In the genomic region with DNA sequence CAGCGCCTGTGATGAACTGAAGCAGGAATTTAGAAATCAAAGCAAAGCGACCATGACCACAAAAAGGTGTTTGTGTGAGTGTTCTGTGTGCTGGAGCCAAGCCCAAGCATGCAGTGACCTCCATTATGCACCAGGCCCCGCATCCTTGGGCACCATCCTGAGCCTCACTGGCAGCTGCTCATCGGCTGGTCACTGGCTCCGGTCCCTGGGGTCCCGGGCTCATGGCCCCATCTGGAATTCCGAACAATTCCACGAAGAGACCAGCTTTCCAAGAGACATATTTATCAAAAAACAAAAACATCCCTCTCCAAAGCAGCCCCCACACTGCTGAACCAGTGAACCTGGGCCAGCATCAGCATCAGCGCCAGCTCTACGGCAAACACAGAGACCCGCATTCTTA, we compare ENCODE assay signal across 19 cellular contexts. TPM values are rescaled to one million over a fixed set of nuclear protein-coding genes. Genes with fewer than 3 reads are reported as not detected.
DNase-seq lines count a peak whose midpoint lies in the region; ATAC-seq, FAIRE-seq and TF ChIP-seq lines count a peak whose summit lies in the region.
"Had no signal": no experiment of that assay in that cellular context is flagged by ENCODE, and none has a peak within 500 bp of the region (broad histone marks: within the 10 kb centered on the region; RNA-seq: fewer than 3 reads in every experiment).

No MANE protein-coding gene starts in this region.

- no peak overlapping the region for H3K4me3 ChIP-seq in heart left ventricle
- H3K4me3 ChIP-seq in heart right ventricle: no peak overlapping the region
- H3K4me3 ChIP-seq: BLaER1 treated with 17β-estradiol and CSF1 and Interleukin-3, amounts not matched to agents 10 nM and 100 nM had no signal

- ATAC-seq in heart left ventricle: no peak
- ATAC-seq in heart right ventricle: no peak
- no peak for ATAC-seq in left ventricle myocardium superior
- no peak for ATAC-seq in HG02642 (IDR thresholded peaks at IDR 0.05; ENCODE audit: poor library complexity, unreplicated experiment)
- no peak for ATAC-seq in GM21723 (IDR thresholded peaks at IDR 0.05; ENCODE audit: unreplicated experiment)
- ATAC-seq: HepG2 had no signal

- no peak for TF ChIP-seq CTCF in heart left ventricle (IDR thresholded peaks at IDR 0.05)
- no peak for TF ChIP-seq CTCF in heart right ventricle (IDR thresholded peaks at IDR 0.05)

- DNase-seq in heart left ventricle: peak in 3 of 5 donors; percentile 9 to 15 (median 9)
- no peak for DNase-seq in heart right ventricle
- peak; percentile 22 for DNase-seq in left ventricle myocardium superior
- peak; percentile 50 for DNase-seq in posterior vena cava (ENCODE audit: low spot score)
- no peak for DNase-seq in H54 (ENCODE audit: insufficient read length, low spot score)
- DNase-seq: ACHN; CD4-positive, alpha-beta T cell; DMS79 treated with DMSO at 0.1 percent for 48 hours; EL; HCEC 1CT; HFFc6 had no signal

- H3K27ac ChIP-seq in heart left ventricle (no peak overlapping the region), heart right ventricle (no peak overlapping the region)
- H3K27ac ChIP-seq: BLaER1 treated with 17β-estradiol and CSF1 and Interleukin-3, amounts not matched to agents 10 nM and 100 nM had no signal

- H3K27me3 ChIP-seq in heart left ventricle: peaks cover 0 to 6% (median 0%) of the 10 kb centered on the region in 9 donors
- peaks cover 0 to 15% (median 5%) of the 10 kb centered on the region in 7 donors for H3K27me3 ChIP-seq in heart right ventricle
- H3K27me3 ChIP-seq: BLaER1 treated with 17β-estradiol and CSF1 and Interleukin-3, amounts not matched to agents 10 nM and 100 nM had no signal

- H3K36me3 ChIP-seq in heart left ventricle (no peaks in the 10 kb centered on the region), heart right ventricle (no peaks in the 10 kb centered on the region)
- H3K36me3 ChIP-seq: BLaER1 treated with 17β-estradiol and CSF1 and Interleukin-3, amounts not matched to agents 10 nM and 100 nM had no signal

- intact Hi-C loops in heart left ventricle (cut with DNase I) (no loop called here), heart right ventricle (cut with DNase I) (no loop called here), left ventricle myocardium superior (cut with micrococcal nuclease) (no loop called here), posterior vena cava (cut with DNase I) (no loop called here)

- H3K4me1 ChIP-seq in heart left ventricle (no peaks in the 10 kb centered on the region), heart right ventricle (no peaks in the 10 kb centered on the region)

- FAIRE-seq in H54 (lab: Jason Lieb, UNC): no peak
- FAIRE-seq: G401.6, GM12892, H1, HepG2, HTR-8/SVneo had no signal

- H3K9me3 ChIP-seq in heart left ventricle (peaks cover 0 to 10% (median 0%) of the 10 kb centered on the region in 12 donors), heart right ventricle (peaks cover 0 to 11% (median 3%) of the 10 kb centered on the region in 11 donors)

- WGBS in heart left ventricle, 4 donors: 78 to 90% (median 82%) methylated on average over 11 of the region's 11 CpGs
- WGBS in heart right ventricle, 2 donors: 82 to 85% methylated on average over 11 of the region's 11 CpGs

- no peak for TF ChIP-seq POLR2A in heart left ventricle (IDR thresholded peaks at IDR 0.05)
- TF ChIP-seq POLR2A in H54 (IDR thresholded peaks at IDR 0.05; ENCODE audit: low read depth, low read length): no peak

RNA-seq across cellular contexts. Expression of a gene that starts 15.2 kb away (rescaled TPM):
- total RNA-seq in heart left ventricle: 1 to 10 TPM in 5 of 9 donors, under 1 TPM in 4; 0.48 to 2.8 (median 1.0) TPM
- under 1 TPM; 0.72 to 0.76 TPM for polyA plus RNA-seq in heart left ventricle
- 1 to 10 TPM in 6 of 10 donors, under 1 TPM in 4; 0.59 to 1.7 (median 1.0) TPM for total RNA-seq in heart right ventricle
- under 1 TPM; 0.23 to 0.73 TPM for polyA plus RNA-seq in heart right ventricle
- total RNA-seq in left ventricle myocardium superior: 1.0 TPM
- total RNA-seq in posterior vena cava: 1 to 10 TPM; 2.9 to 6.2 TPM
- total RNA-seq: HepG2 had no signal
- polyA plus RNA-seq: HepG2 had no signal

Comparison
In these comparisons a context has a peak if more than half of its experiments do, and no peak if none do; other contexts are left out.
1. DNase-seq: peak in heart left ventricle (3 of 5), left ventricle myocardium superior (single experiment) and posterior vena cava (single experiment); none in heart right ventricle (0 of 2) and H54 (single experiment).